Comparison of ENCODE assay signal across 8 cellular contexts in the genomic region with DNA sequence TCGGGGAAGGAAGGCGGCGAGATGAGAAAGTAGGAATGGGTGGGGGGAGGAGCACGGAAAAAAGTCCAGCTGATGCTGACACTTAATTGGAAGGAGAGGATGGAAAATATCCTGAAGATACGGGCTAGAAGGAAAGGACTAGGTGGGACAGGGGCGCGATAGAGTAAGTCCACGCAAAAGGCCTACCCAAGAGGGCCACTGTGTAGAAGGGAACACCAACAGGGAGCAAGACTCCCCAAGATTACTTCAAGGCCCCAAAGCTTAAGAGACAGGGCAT. TPM values are rescaled to one million over a fixed set of nuclear protein-coding genes. Genes with fewer than 3 reads are reported as not detected.
DNase-seq lines count a peak whose midpoint lies in the region; ATAC-seq and TF ChIP-seq lines count a peak whose summit lies in the region.

No MANE protein-coding gene starts in this region.

- no peaks in the 10 kb centered on the region for H3K9me3 Mint-ChIP-seq in activated naive CD4-positive, alpha-beta T cell treated with anti-CD3 and anti-CD28 coated beads, Interleukin-2, amount 10 ng/mL, durations not matched to agents 7 days and 5 days
- H3K9me3 Mint-ChIP-seq in T-cell = no peaks in the 10 kb centered on the region

- no peaks in the 10 kb centered on the region for H3K9me3 ChIP-seq in parathyroid adenoma (ENCODE audit: control insufficient read depth, low read length)

- POLR2A ChIA-PET in T-cell (lab: Charles Lee) = interaction anchor here (0.6 to 1.4 kb wide), 2 partner anchors 152 to 352 kb away, joined by 3 read pairs; partner anchors contain the start of gene BCAS3 (in 1 of the 2)

- H3K9ac ChIP-seq in parathyroid adenoma = peak overlapping the region; percentile 100

- H3K4me1 ChIP-seq in foreskin keratinocyte (peaks cover 19% of the 10 kb centered on the region), parathyroid adenoma (peaks cover 14% of the 10 kb centered on the region)

- peak overlapping the region; percentile 91 for H3K4me2 ChIP-seq in parathyroid adenoma (ENCODE audit: low read length)

- no peaks in the 10 kb centered on the region for H3K36me3 ChIP-seq in parathyroid adenoma (ENCODE audit: control insufficient read depth, insufficient read depth, low read length)

- DNase-seq in activated naive CD4-positive, alpha-beta T cell treated with anti-CD3 and anti-CD28 coated beads, Interleukin-2, amount 10 ng/mL, durations not matched to agents 7 days and 5 days = no peak
- no peak for DNase-seq in activated naive CD4-positive, alpha-beta T cell (lab: John Stamatoyannopoulos, UW)
- DNase-seq in T-cell (no peak), foreskin keratinocyte (no peak), NOMO-1 treated with dmso at 0.1 percent for 144 hours (lab: John Stamatoyannopoulos, UW; ENCODE audit: unreplicated experiment) (no peak)
- DNase-seq in stimulated activated naive CD4-positive, alpha-beta T cell (lab: John Stamatoyannopoulos, UW) = no peak

- peak overlapping the region; percentile 100 for H2AFZ ChIP-seq in parathyroid adenoma

- H3K27ac Mint-ChIP-seq in activated naive CD4-positive, alpha-beta T cell treated with anti-CD3 and anti-CD28 coated beads, Interleukin-2, amount 10 ng/mL, durations not matched to agents 7 days and 5 days = peak overlapping the region; percentile 98
- peak overlapping the region; percentile 98 for H3K27ac Mint-ChIP-seq in T-cell

- peak overlapping the region; percentile 98 for H3K4me3 Mint-ChIP-seq in activated naive CD4-positive, alpha-beta T cell treated with anti-CD3 and anti-CD28 coated beads, Interleukin-2, amount 10 ng/mL, durations not matched to agents 7 days and 5 days
- H3K4me3 Mint-ChIP-seq in T-cell = peak overlapping the region; percentile 97 to 100 (median 98)

- no peak for ATAC-seq in T-cell (replicated peaks in 1 of 4)
- no peak for ATAC-seq in foreskin keratinocyte
- ATAC-seq in GM18498 (IDR thresholded peaks at IDR 0.05; ENCODE audit: unreplicated experiment) = no peak

- H3K36me3 Mint-ChIP-seq in activated naive CD4-positive, alpha-beta T cell treated with anti-CD3 and anti-CD28 coated beads, Interleukin-2, amount 10 ng/mL, durations not matched to agents 7 days and 5 days = peaks cover 19% of the 10 kb centered on the region
- H3K36me3 Mint-ChIP-seq in T-cell = peaks cover 7% of the 10 kb centered on the region

- H3K4me3 ChIP-seq in parathyroid adenoma (ENCODE audit: low read depth, low read length) = peak overlapping the region; percentile 87

- peaks cover 49% of the 10 kb centered on the region for H3K79me2 ChIP-seq in parathyroid adenoma

- TF ChIP-seq CTCF in foreskin keratinocyte (conservative IDR thresholded peaks at IDR 0.05) = no peak
- TF ChIP-seq CTCF in parathyroid adenoma (IDR thresholded peaks at IDR 0.05) = no peak

- H3K27me3 ChIP-seq in foreskin keratinocyte = no peaks in the 10 kb centered on the region
- H3K27me3 ChIP-seq in parathyroid adenoma (ENCODE audit: control insufficient read depth, insufficient read depth, low read length) = no peaks in the 10 kb centered on the region

- H3K4me1 Mint-ChIP-seq in activated naive CD4-positive, alpha-beta T cell treated with anti-CD3 and anti-CD28 coated beads, Interleukin-2, amount 10 ng/mL, durations not matched to agents 7 days and 5 days = peaks cover 41% of the 10 kb centered on the region
- H3K4me1 Mint-ChIP-seq in T-cell = peaks cover 55 to 56% (median 56%) of the 10 kb centered on the region in 3 donors

- no peaks in the 10 kb centered on the region for H3K27me3 Mint-ChIP-seq in activated naive CD4-positive, alpha-beta T cell treated with anti-CD3 and anti-CD28 coated beads, Interleukin-2, amount 10 ng/mL, durations not matched to agents 7 days and 5 days
- H3K27me3 Mint-ChIP-seq in T-cell = no peaks in the 10 kb centered on the region

- CTCF ChIA-PET in activated naive CD4-positive, alpha-beta T cell treated with anti-CD3 and anti-CD28 coated beads, Interleukin-2, amount 10 ng/mL, durations not matched to agents 7 days and 5 days (lab: Charles Lee) = interaction anchor here (1.2 to 1.6 kb wide), 2 partner anchors 76 to 294 kb away, joined by 3 to 4 read pairs; no protein-coding TSS in a partner anchor
- CTCF ChIA-PET in T-cell (lab: Charles Lee) = no interaction called here

- peak overlapping the region; percentile 96 for H3K27ac ChIP-seq in foreskin keratinocyte
- peak overlapping the region; percentile 99 for H3K27ac ChIP-seq in parathyroid adenoma

RNA-seq across cellular contexts. Expression of gene APPBP2, which starts 0.8 kb away (rescaled TPM):
- total RNA-seq in T-cell (10 to 100 TPM; 32.2 to 42.0 (median 36.6) TPM), foreskin keratinocyte (16.9 and 17.3 TPM in 2 replicates)
- 3.8 and 4.0 TPM in 2 replicates for polyA plus RNA-seq in foreskin keratinocyte
